ENCODE assay signal across 1 cellular context in genomic region chr4:54152846-54153600, GRCh38.
TF ChIP-seq lines count a peak whose summit lies in the region.

No MANE protein-coding gene starts in this region.

TF ChIP-seq in IMR-90, 13 proteins besides CTCF, POLR2A, EP300 and RAD21 (continued from another document):
- no peak for TF ChIP-seq RCOR1 (IDR thresholded peaks at IDR 0.05; ENCODE audit: insufficient replicate concordance, low read length)
- no peak for TF ChIP-seq NFE2L2 (IDR thresholded peaks at IDR 0.05; ENCODE audit: low read depth, low read length)
- TF ChIP-seq FOS (IDR thresholded peaks at IDR 0.05; ENCODE audit: low read depth, low read length): no peak
- no peak for TF ChIP-seq CHD1 (IDR thresholded peaks at IDR 0.05; ENCODE audit: low read depth, low read length)
- TF ChIP-seq MAZ (IDR thresholded peaks at IDR 0.05; ENCODE audit: borderline replicate concordance, low read depth, low read length): no peak
- TF ChIP-seq BHLHE40 (IDR thresholded peaks at IDR 0.05; ENCODE audit: low read depth, low read length): no peak
- no peak for TF ChIP-seq ELK1 (IDR thresholded peaks at IDR 0.05; ENCODE audit: borderline replicate concordance, low read depth, low read length)
- TF ChIP-seq CEBPB (IDR thresholded peaks at IDR 0.05; ENCODE audit: low read depth, low read length): no peak
